In genomic region chr18:78429127-78430108, GRCh38 we compare ENCODE assay signal across 23 cellular contexts.
"Had no signal": no experiment of that assay in that cellular context is flagged by ENCODE, and none has a peak within 500 bp of the region (broad histone marks: within the 10 kb centered on the region; RNA-seq: fewer than 3 reads in every experiment).

No MANE protein-coding gene starts in this region.

- H3K36me3 Mint-ChIP-seq: brain, memory B cell had no signal

- H3K27me3 Mint-ChIP-seq: activated CD4-positive, alpha-beta T cell treated with anti-CD3 and anti-CD28 coated beads, Interleukin-2, amount 10 ng/mL, durations not matched to agents 7 days and 5 days; activated naive CD8-positive, alpha-beta T cell treated with anti-CD3 and anti-CD28 coated beads, Interleukin-2, amount 50 U/mL, for 24 hours; brain had no signal

- ATAC-seq: activated CD8-positive, alpha-beta T cell treated with anti-CD3 and anti-CD28 coated beads, Interleukin-2, amount 10 ng/mL, durations not matched to agents 7 days and 5 days; activated naive CD8-positive, alpha-beta T cell treated with anti-CD3 and anti-CD28 coated beads, Interleukin-2, amount 50 U/mL, for 24 hours; left colon; sciatic nerve had no signal

- H3K36me3 ChIP-seq: esophagus squamous epithelium, heart right ventricle, tibial artery had no signal

- H3K4me1 Mint-ChIP-seq: activated CD4-positive, alpha-beta T cell treated with anti-CD3 and anti-CD28 coated beads, Interleukin-2, amount 10 ng/mL, durations not matched to agents 7 days and 5 days; activated naive CD8-positive, alpha-beta T cell treated with anti-CD3 and anti-CD28 coated beads, Interleukin-2, amount 50 U/mL, for 24 hours; memory B cell had no signal

- H3K9me3 ChIP-seq: esophagus squamous epithelium had no signal

- H3K4me1 ChIP-seq: esophagus squamous epithelium, heart right ventricle, tibial artery had no signal

- H3K27ac ChIP-seq: esophagus squamous epithelium, heart right ventricle, tibial artery had no signal

- H3K4me3 Mint-ChIP-seq: activated CD4-positive, alpha-beta T cell treated with anti-CD3 and anti-CD28 coated beads, Interleukin-2, amount 10 ng/mL, durations not matched to agents 7 days and 5 days; activated CD8-positive, alpha-beta T cell treated with anti-CD3 and anti-CD28 coated beads, Interleukin-2, amount 10 ng/mL, durations not matched to agents 7 days and 5 days; activated naive CD8-positive, alpha-beta T cell treated with anti-CD3 and anti-CD28 coated beads, Interleukin-2, amount 50 U/mL, for 24 hours; activated T-helper 1 cell treated with anti-CD3 and anti-CD28 coated beads, Interleukin-12 subunit alpha, Interleukin-12 subunit beta, Interleukin-2, Interleukin-4 antibody, amounts not matched to agents 30 ng/mL and 10 ng/mL and 1 ng/mL, durations not matched to agents 14 hours and 24 hours and 36 hours; brain; memory B cell; nephron progenitor cell had no signal

- H3K4me3 ChIP-seq: esophagus squamous epithelium, heart right ventricle, smooth muscle cell, tibial artery had no signal

- DNase-seq: activated CD4-positive, alpha-beta T cell treated with anti-CD3 and anti-CD28 coated beads, Interleukin-2, amount 10 ng/mL, durations not matched to agents 7 days and 5 days; activated CD8-positive, alpha-beta T cell treated with anti-CD3 and anti-CD28 coated beads, Interleukin-2, amount 10 ng/mL, durations not matched to agents 7 days and 5 days; activated gamma-delta T cell; activated naive CD4-positive, alpha-beta T cell treated with anti-CD3 and anti-CD28 coated beads, Interleukin-2, amount 50 U/mL, for 16 hours; activated naive CD8-positive, alpha-beta T cell treated with anti-CD3 and anti-CD28 coated beads, Interleukin-2, amount 50 U/mL, for 24 hours; effector memory CD4-positive, alpha-beta T cell; esophagus squamous epithelium; heart right ventricle; islet precursor cell; left colon; nephron progenitor cell; occipital lobe; stimulated activated CD4-positive, alpha-beta T cell treated with anti-CD3 and anti-CD28 coated beads, Interleukin-2, amount 100 ng/mL, for 48 hours; stimulated activated CD8-positive, alpha-beta memory T cell treated with anti-CD3 and anti-CD28 coated beads, Interleukin-4, amount 100 ng/mL, for 48 hours; stimulated activated naive CD4-positive, alpha-beta T cell treated with Interleukin-2 at 50 U/mL for 16 hours; T-helper 1 cell; T1000; tibial artery had no signal

- H3K27ac Mint-ChIP-seq: activated CD4-positive, alpha-beta T cell treated with anti-CD3 and anti-CD28 coated beads, Interleukin-2, amount 10 ng/mL, durations not matched to agents 7 days and 5 days; activated CD8-positive, alpha-beta T cell treated with anti-CD3 and anti-CD28 coated beads, Interleukin-2, amount 10 ng/mL, durations not matched to agents 7 days and 5 days; activated naive CD8-positive, alpha-beta T cell treated with anti-CD3 and anti-CD28 coated beads, Interleukin-2, amount 50 U/mL, for 24 hours; activated T-helper 1 cell treated with anti-CD3 and anti-CD28 coated beads, Interleukin-12 subunit alpha, Interleukin-12 subunit beta, Interleukin-2, Interleukin-4 antibody, amounts not matched to agents 30 ng/mL and 10 ng/mL and 1 ng/mL, durations not matched to agents 14 hours and 24 hours and 36 hours; memory B cell had no signal
